ENCODE assay signal across 16 cellular contexts in genomic region chr5:56422060-56422762, GRCh38.
A peak's percentile ranks its signal among the peaks of the same experiment; 100 is the strongest.
DNase-seq lines count a peak whose midpoint lies in the region; ATAC-seq and TF ChIP-seq lines count a peak whose summit lies in the region.
"Had no signal": no experiment of that assay in that cellular context is flagged by ENCODE, and none has a peak within 500 bp of the region (broad histone marks: within the 10 kb centered on the region; RNA-seq: fewer than 3 reads in every experiment).

No MANE protein-coding gene starts in this region.

- H3K27ac ChIP-seq in trophoblast cell (ENCODE audit: low read depth, low read length) (peak overlapping the region; percentile 72), heart right ventricle (no peak overlapping the region)
- H3K27ac ChIP-seq: esophagus muscularis mucosa had no signal

- no peak overlapping the region for H3K4ac ChIP-seq in trophoblast cell (ENCODE audit: low read depth, low read length)

- no peak for ATAC-seq in heart right ventricle
- ATAC-seq: activated CD4-positive, CD25-positive, alpha-beta regulatory T cell treated with anti-CD3 and anti-CD28 coated beads, Interleukin-2, amount 50 U/mL, for 24 hours had no signal

- no peak for TF ChIP-seq CTCF in heart right ventricle (IDR thresholded peaks at IDR 0.05)

- no peak overlapping the region for H3K18ac ChIP-seq in trophoblast cell (ENCODE audit: low read length)

- H2BK120ac ChIP-seq in trophoblast cell (ENCODE audit: insufficient read depth, low read length, poor library complexity), result peak overlapping the region; percentile 84

- no peak overlapping the region for H3K23ac ChIP-seq in trophoblast cell (ENCODE audit: low read length)

- H3K4me3 ChIP-seq in trophoblast cell (ENCODE audit: low read depth, low read length) (no peak overlapping the region), heart right ventricle (no peak overlapping the region)
- H3K4me3 ChIP-seq: esophagus muscularis mucosa had no signal

- no peaks in the 10 kb centered on the region for H3K27me3 ChIP-seq in trophoblast cell (ENCODE audit: insufficient read depth, low read length)
- H3K27me3 ChIP-seq in heart right ventricle, result no peaks in the 10 kb centered on the region
- H3K27me3 ChIP-seq: ascending aorta, esophagus muscularis mucosa had no signal

- peaks cover 0 to 1% of the 10 kb centered on the region in 2 experiments for H3K36me3 ChIP-seq in trophoblast cell (ENCODE audit: control insufficient read depth in 1 of 2, insufficient read depth in 2 of 2, low read length in 2 of 2)
- no peaks in the 10 kb centered on the region for H3K36me3 ChIP-seq in heart right ventricle
- H3K36me3 ChIP-seq: ascending aorta, esophagus muscularis mucosa had no signal

- WGBS in trophoblast cell (ENCODE audit: extremely low coverage, insufficient coverage, insufficient read length), result no CpG with 5 or more reads among the region's 5 CpGs
- 67 to 71% methylated on average over 5 of the region's 5 CpGs for WGBS in heart right ventricle, 2 donors

- no peak overlapping the region for H4K8ac ChIP-seq in trophoblast cell (ENCODE audit: low read depth, low read length)

- peaks cover 11% of the 10 kb centered on the region for H3K79me1 ChIP-seq in trophoblast cell (ENCODE audit: low read length)

- H2BK12ac ChIP-seq in trophoblast cell (ENCODE audit: low read length), result peak overlapping the region; percentile 86

- H2AFZ ChIP-seq in trophoblast cell (ENCODE audit: insufficient read depth, low read length, poor library complexity), result no peak overlapping the region

- H4K91ac ChIP-seq in trophoblast cell (ENCODE audit: low read depth, low read length), result no peak overlapping the region

- no peak overlapping the region for H4K12ac ChIP-seq in trophoblast cell (ENCODE audit: low read depth, low read length)

- H3K9ac ChIP-seq in trophoblast cell (ENCODE audit: low read length), result no peak overlapping the region

- no peak overlapping the region for H2BK5ac ChIP-seq in trophoblast cell (ENCODE audit: low read depth, low read length, poor library complexity)

- H3K79me2 ChIP-seq in trophoblast cell (ENCODE audit: control insufficient read depth, insufficient read depth, low read length, poor library complexity), result no peaks in the 10 kb centered on the region

- DNase-seq in DMS79 (lab: John Stamatoyannopoulos, UW) (peak; percentile 57), NCI-H2196 (lab: John Stamatoyannopoulos, UW; ENCODE audit: unreplicated experiment) (peak; percentile 53), iPS-NIHi11 (ENCODE audit: low spot score) (peak; percentile 54), trophoblast cell (peak; percentile 61 to 91), germinal center (ENCODE audit: low spot score) (no peak), dedifferentiated amniotic fluid mesenchymal stem cell (ENCODE audit: extremely low spot score) (no peak), HUDEP-2 (lab: John Stamatoyannopoulos, UW; ENCODE audit: unreplicated experiment in 76 of 76) (no peak), heart right ventricle (no peak)
- DNase-seq: activated gamma-delta T cell treated with Interleukin-2 at 50 U/mL for 16 hours, KBM-7, naive B cell, NCI-H146, RPMI8226 had no signal

- intact Hi-C loops in heart right ventricle (cut with DNase I), result no loop called here

- H3K4me1 ChIP-seq in trophoblast cell (ENCODE audit: control insufficient read depth in 1 of 2, insufficient read depth in 2 of 2, low read length in 2 of 2), result peaks cover 5% of the 10 kb centered on the region in 2 experiments
- H3K4me1 ChIP-seq in heart right ventricle, result peaks cover 0 to 5% (median 0%) of the 10 kb centered on the region in 9 donors

- H3K9me3 ChIP-seq in trophoblast cell (ENCODE audit: insufficient read depth, low read depth, low read length), result no peaks in the 10 kb centered on the region
- peaks cover 0 to 37% (median 15%) of the 10 kb centered on the region in 11 donors for H3K9me3 ChIP-seq in heart right ventricle

- H3K14ac ChIP-seq in trophoblast cell (ENCODE audit: low read length), result no peak overlapping the region

- H3K4me2 ChIP-seq in trophoblast cell (ENCODE audit: low read length), result peak overlapping the region; percentile 1

- H2AK5ac ChIP-seq in trophoblast cell (ENCODE audit: low read length), result no peak overlapping the region

Comparison
In these comparisons a context has a peak if more than half of its experiments do, and no peak if none do; other contexts are left out.
1. DNase-seq: peak in DMS79 (single experiment), NCI-H2196 (single experiment), iPS-NIHi11 (single experiment) and trophoblast cell (2 of 2); none in germinal center (single experiment), dedifferentiated amniotic fluid mesenchymal stem cell (single experiment), HUDEP-2 (0 of 76) and heart right ventricle (0 of 2).